In the genomic region with DNA sequence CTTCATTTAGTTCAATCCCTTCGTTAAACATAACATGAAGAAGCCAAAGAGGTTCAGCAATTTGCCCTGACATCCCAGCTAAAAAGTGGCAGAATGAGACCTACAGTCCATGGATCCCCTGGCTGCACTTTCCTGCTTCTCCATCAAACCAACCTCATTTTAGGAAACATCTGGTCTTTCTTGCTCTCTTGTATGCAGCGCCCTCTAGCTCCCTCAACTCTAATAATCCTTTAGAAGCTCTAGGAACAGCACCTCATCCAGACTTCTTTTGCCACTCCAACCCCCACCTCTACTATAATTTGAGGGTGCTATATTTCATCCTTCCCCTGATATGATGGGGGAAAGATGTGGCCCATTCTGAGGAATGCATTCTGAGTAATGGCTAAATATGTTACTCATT, we compare ENCODE assay signal across 9 cellular contexts. TPM values are rescaled to one million over a fixed set of nuclear protein-coding genes. Genes with fewer than 3 reads are reported as not detected.
DNase-seq lines count a peak whose midpoint lies in the region; ATAC-seq, FAIRE-seq and TF ChIP-seq lines count a peak whose summit lies in the region.
"Had no signal": no experiment of that assay in that cellular context is flagged by ENCODE, and none has a peak within 500 bp of the region (broad histone marks: within the 10 kb centered on the region; RNA-seq: fewer than 3 reads in every experiment).

No MANE protein-coding gene starts in this region.

- H3K36me3 ChIP-seq in astrocyte (ENCODE audit: insufficient read depth, low read length) = peaks cover 6% of the 10 kb centered on the region
- peaks cover 0 to 6% of the 10 kb centered on the region in 2 experiments for H3K36me3 ChIP-seq in keratinocyte (ENCODE audit: control insufficient read depth in 2 of 2, extremely low read depth in 1 of 2, insufficient read depth in 2 of 2, low read length in 2 of 2)

- H3K27me3 Mint-ChIP-seq in astrocyte (ENCODE audit: low read depth, unreplicated experiment) = no peaks in the 10 kb centered on the region

- H3K79me2 ChIP-seq in astrocyte (ENCODE audit: insufficient read depth, low read length) = no peaks in the 10 kb centered on the region
- H3K79me2 ChIP-seq in keratinocyte (ENCODE audit: control insufficient read depth, insufficient read depth, low read length) = no peaks in the 10 kb centered on the region

- no peak for TF ChIP-seq POLR2A in lower leg skin (IDR thresholded peaks at IDR 0.05)

- DNase-seq in NCI-H1694 treated with DMSO at 0.1 percent for 48 hours (lab: John Stamatoyannopoulos, UW) (peak; percentile 21), astrocyte (ENCODE audit: low read depth) (peak; percentile 37), keratinocyte (ENCODE audit: low read depth, low spot score) (no peak), lower leg skin (ENCODE audit: low spot score in 2 of 2) (no peak), NCI-H187 (lab: John Stamatoyannopoulos, UW) (no peak)

- H4K20me1 ChIP-seq in astrocyte (ENCODE audit: insufficient read depth, low read length) (peaks cover 3% of the 10 kb centered on the region), keratinocyte (ENCODE audit: control insufficient read depth, extremely low read depth, insufficient read depth, low read length) (no peaks in the 10 kb centered on the region)

- H3K27ac ChIP-seq in C4-2B (no peak overlapping the region), astrocyte (ENCODE audit: low read depth, low read length) (no peak overlapping the region), keratinocyte (ENCODE audit: control insufficient read depth, insufficient read depth, low read length) (peak overlapping the region; percentile 89)
- H3K27ac ChIP-seq: SJCRH30 had no signal

- FAIRE-seq in astrocyte (lab: Jason Lieb, UNC) (no peak), keratinocyte (lab: Jason Lieb, UNC) (peak; percentile 60)

- WGBS in lower leg skin, 2 donors = 26 to 48% methylated on average over 2 of the region's 2 CpGs

- no peak for ATAC-seq in GM19463 (IDR thresholded peaks at IDR 0.05; ENCODE audit: unreplicated experiment)

- TF ChIP-seq CTCF in C4-2B (conservative IDR thresholded peaks at IDR 0.05) (peak; percentile 66), GM12873 (IDR thresholded peaks at IDR 0.05; ENCODE audit: insufficient read depth, low read depth, low read length, missing control alignments) (peak; percentile 67), astrocyte (IDR thresholded peaks at IDR 0.05; ENCODE audit: insufficient read depth, low read depth, low read length) (peak; percentile 42), keratinocyte (optimal IDR thresholded peaks at IDR 0.05 in 1 of 3, IDR thresholded peaks at IDR 0.05 in 1 of 3, conservative IDR thresholded peaks at IDR 0.05 in 1 of 3; ENCODE audit: extremely low read depth in 1 of 3, insufficient read depth in 2 of 3, low read length in 3 of 3) (peak; percentile 58 to 75 (median 75)), lower leg skin (IDR thresholded peaks at IDR 0.05) (no peak)

- H3K27me3 ChIP-seq in astrocyte (ENCODE audit: insufficient read depth, low read length) (no peaks in the 10 kb centered on the region), keratinocyte (ENCODE audit: control insufficient read depth, extremely low read depth, insufficient read depth, low read length) (no peaks in the 10 kb centered on the region)
- H3K27me3 ChIP-seq: SJCRH30 had no signal

- H2AFZ ChIP-seq in astrocyte (ENCODE audit: low read depth, low read length) (no peak overlapping the region), keratinocyte (ENCODE audit: control insufficient read depth, low read length) (no peak overlapping the region)

- H3K4me1 ChIP-seq in astrocyte (ENCODE audit: insufficient read depth, low read length) (peaks cover 22% of the 10 kb centered on the region), keratinocyte (ENCODE audit: control insufficient read depth, extremely low read depth, insufficient read depth, low read length) (peaks cover 50% of the 10 kb centered on the region)
- H3K4me1 ChIP-seq: SJCRH30 had no signal

- H3K4me3 ChIP-seq in astrocyte (ENCODE audit: insufficient read depth, low read depth, low read length) (no peak overlapping the region), keratinocyte (ENCODE audit: control insufficient read depth in 2 of 3, extremely low read depth in 1 of 3, insufficient read depth in 2 of 3, low read depth in 1 of 3, low read length in 3 of 3) (no peak overlapping the region), lower leg skin (ENCODE audit: low read depth, poor library complexity, severe bottlenecking) (no peak overlapping the region)
- H3K4me3 ChIP-seq: SJCRH30 had no signal

- peak overlapping the region; percentile 36 for H3K4me3 Mint-ChIP-seq in astrocyte (ENCODE audit: unreplicated experiment)

- no peaks in the 10 kb centered on the region for H3K9me3 Mint-ChIP-seq in astrocyte (ENCODE audit: unreplicated experiment)

- H3K27ac Mint-ChIP-seq in astrocyte (ENCODE audit: unreplicated experiment) = peak overlapping the region; percentile 58

- H3K4me1 Mint-ChIP-seq in astrocyte (ENCODE audit: low read depth, unreplicated experiment) = peaks cover 32% of the 10 kb centered on the region

- no peaks in the 10 kb centered on the region for H3K9me3 ChIP-seq in astrocyte (ENCODE audit: insufficient read depth, low read depth, low read length)
- H3K9me3 ChIP-seq in keratinocyte (ENCODE audit: control insufficient read depth, low read depth, low read length) = no peaks in the 10 kb centered on the region
- H3K9me3 ChIP-seq: SJCRH30 had no signal

- H3K9me1 ChIP-seq in keratinocyte (ENCODE audit: control insufficient read depth, extremely low read depth, insufficient read depth, low read length) = no peaks in the 10 kb centered on the region

- H3K9ac ChIP-seq in astrocyte (ENCODE audit: low read length) = no peak overlapping the region
- H3K9ac ChIP-seq in keratinocyte (ENCODE audit: control insufficient read depth, extremely low read depth, insufficient read depth, low read length) = no peak overlapping the region

- peaks cover 2% of the 10 kb centered on the region for H3K36me3 Mint-ChIP-seq in astrocyte (ENCODE audit: low read depth, unreplicated experiment)

- dilution Hi-C loops in keratinocyte (cut with MboI; ENCODE audit: extremely low pct_ligation_motif_present, low sequenced_read_pairs) = no loop called here

- H3K4me2 ChIP-seq in astrocyte (ENCODE audit: low read length) = no peak overlapping the region
- peak overlapping the region; percentile 17 for H3K4me2 ChIP-seq in keratinocyte (ENCODE audit: control insufficient read depth, extremely low read depth, insufficient read depth, low read depth, low read length)

- intact Hi-C loops in lower leg skin (cut with DNase I; ENCODE audit: low total_unique reads) = loop anchor here (10.0 kb wide), 1 partner anchor 55 kb away; the partner anchor contains the start of genes LPXN and ZFP91

RNA-seq across cellular contexts. Expression of gene CNTF, which starts 7.4 kb away (rescaled TPM):
- total RNA-seq in astrocyte (1.4 and 1.7 TPM in 2 replicates), lower leg skin (1 to 10 TPM in 3 of 4 donors, under 1 TPM in 1; 0.89 to 2.3 (median 1.6) TPM)
- 0.96 to 1.9 TPM (median 1.3 TPM) in 3 replicates for polyA plus RNA-seq in keratinocyte
- polyA plus RNA-seq in keratinocyte (2011; ENCODE audit: low read depth) = 0.14 TPM
- 0.58 and 0.79 TPM in 2 replicates for polyA plus RNA-seq in keratinocyte (2011; cell fraction: cytosol; rRNA removed)
- 2.7 and 3.2 TPM in 2 replicates for polyA plus RNA-seq in keratinocyte (2011; cell fraction: nucleus; rRNA removed)
- 1.0 and 1.2 TPM in 2 replicates for polyA plus RNA-seq in keratinocyte (2012; ENCODE audit: low replicate concordance)
- 1.4 to 8.4 TPM (median 2.8 TPM) in 3 replicates for polyA minus RNA-seq in keratinocyte
- polyA minus RNA-seq in keratinocyte (2011; cell fraction: cytosol; rRNA and poly(A)+ RNA removed) = not detected
- 4.9 and 6.8 TPM in 2 replicates for polyA minus RNA-seq in keratinocyte (2011; cell fraction: nucleus; rRNA and poly(A)+ RNA removed)

RNA-seq across cellular contexts. Expression of gene ZFP91, which starts 51.0 kb away (rescaled TPM):
- total RNA-seq in astrocyte (38.1 and 40.1 TPM in 2 replicates), lower leg skin (10 to 100 TPM; 46.4 to 58.4 (median 51.7) TPM)
- 30.1 to 45.6 TPM (median 34.0 TPM) in 3 replicates for polyA plus RNA-seq in keratinocyte
- polyA plus RNA-seq in keratinocyte (2011; ENCODE audit: low read depth) = 14.5 TPM
- 30.4 and 45.7 TPM in 2 replicates for polyA plus RNA-seq in keratinocyte (2011; cell fraction: cytosol; rRNA removed)
- 28.5 and 40.5 TPM in 2 replicates for polyA plus RNA-seq in keratinocyte (2011; cell fraction: nucleus; rRNA removed)
- polyA plus RNA-seq in keratinocyte (2012; ENCODE audit: low replicate concordance) = 21.6 and 38.7 TPM in 2 replicates
- 14.7 to 40.9 TPM (median 25.4 TPM) in 3 replicates for polyA minus RNA-seq in keratinocyte
- 27.4 TPM for polyA minus RNA-seq in keratinocyte (2011; cell fraction: cytosol; rRNA and poly(A)+ RNA removed)
- 19.5 and 35.0 TPM in 2 replicates for polyA minus RNA-seq in keratinocyte (2011; cell fraction: nucleus; rRNA and poly(A)+ RNA removed)

RNA-seq across cellular contexts. Expression of gene LPXN, which starts 54.2 kb away (rescaled TPM):
- total RNA-seq in astrocyte = 3.6 and 3.7 TPM in 2 replicates
- polyA plus RNA-seq in keratinocyte = 83.9 to 147 TPM (median 92.5 TPM) in 3 replicates
- 0.85 TPM for polyA plus RNA-seq in keratinocyte (2011; ENCODE audit: low read depth)
- polyA plus RNA-seq in keratinocyte (2011; cell fraction: cytosol; rRNA removed) = 94.2 and 142 TPM in 2 replicates
- polyA plus RNA-seq in keratinocyte (2011; cell fraction: nucleus; rRNA removed) = 74.5 and 80.4 TPM in 2 replicates
- polyA plus RNA-seq in keratinocyte (2012; ENCODE audit: low replicate concordance) = 4.0 and 94.1 TPM in 2 replicates
- 85.8 to 114 TPM (median 103 TPM) in 3 replicates for polyA minus RNA-seq in keratinocyte
- 44.7 TPM for polyA minus RNA-seq in keratinocyte (2011; cell fraction: cytosol; rRNA and poly(A)+ RNA removed)
- polyA minus RNA-seq in keratinocyte (2011; cell fraction: nucleus; rRNA and poly(A)+ RNA removed) = 32.9 and 63.1 TPM in 2 replicates
- 1 to 10 TPM; 4.1 to 7.7 (median 5.4) TPM for total RNA-seq in lower leg skin

Comparison
In these comparisons a context has a peak if more than half of its experiments do, and no peak if none do; other contexts are left out.
1. CTCF ChIP-seq: peak in C4-2B (single experiment), GM12873 (single experiment), astrocyte (single experiment) and keratinocyte (3 of 3); none in lower leg skin (0 of 3).
2. DNase-seq: peak in NCI-H1694 treated with DMSO at 0.1 percent for 48 hours (single experiment) and astrocyte (single experiment); none in keratinocyte (single experiment), lower leg skin (0 of 2) and NCI-H187 (0 of 2).